Comparison of ENCODE assay signal across 28 cellular contexts in the genomic region with DNA sequence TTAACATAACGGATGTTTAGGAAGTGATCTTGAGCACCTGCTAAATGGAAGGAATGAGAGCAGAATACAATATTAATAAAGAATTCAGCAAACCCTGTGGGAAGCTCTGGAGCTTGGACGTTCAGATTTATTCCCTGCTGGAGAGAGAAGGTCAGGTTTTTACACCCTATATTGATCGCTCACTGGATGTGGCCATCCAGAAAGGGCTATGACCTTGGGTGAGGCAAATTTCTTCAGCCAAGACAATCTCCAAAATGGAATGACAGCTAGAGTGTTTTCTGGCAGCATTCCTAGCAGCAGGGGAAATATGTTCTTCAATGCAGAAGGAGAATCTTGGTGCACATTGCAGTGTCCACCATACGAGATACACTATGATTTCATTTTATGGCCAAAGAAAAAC.
"Had no signal": no experiment of that assay in that cellular context is flagged by ENCODE, and none has a peak within 500 bp of the region (broad histone marks: within the 10 kb centered on the region; RNA-seq: fewer than 3 reads in every experiment).

No MANE protein-coding gene starts in this region.

- H3K27ac ChIP-seq: left lung, neutrophil, ovary, right atrium auricular region, skin epidermis, stomach, testis, thyroid gland, transverse colon, upper lobe of left lung, vagina had no signal

- H3K36me3 Mint-ChIP-seq: naive thymus-derived CD4-positive, alpha-beta T cell; natural killer cell treated with Interleukin-12 subunit alpha and Interleukin-12 subunit beta and Interleukin-15 and Interleukin-18, amount 100 ng/mL, for 72 hours; stimulated activated naive B cell treated with anti-CD40 and anti-IgM and Interleukin-4, amounts not matched to agents 10 μg/mL and 1 μg/mL and 100 μg/mL, for 72 hours had no signal

- H3K36me3 ChIP-seq: left lung, neutrophil, ovary, right atrium auricular region, stomach, thyroid gland, transverse colon, upper lobe of left lung, vagina had no signal

- H3K4me3 Mint-ChIP-seq: naive thymus-derived CD4-positive, alpha-beta T cell; natural killer cell treated with Interleukin-12 subunit alpha and Interleukin-12 subunit beta and Interleukin-15 and Interleukin-18, amount 100 ng/mL, for 72 hours; stimulated activated naive B cell treated with anti-CD40 and anti-IgM and Interleukin-4, amounts not matched to agents 10 μg/mL and 1 μg/mL and 100 μg/mL, for 72 hours had no signal

- H3K27me3 Mint-ChIP-seq: natural killer cell treated with Interleukin-12 subunit alpha and Interleukin-12 subunit beta and Interleukin-15 and Interleukin-18, amount 100 ng/mL, for 72 hours; progenitor cell of endocrine pancreas had no signal

- H3K4me1 Mint-ChIP-seq: naive thymus-derived CD4-positive, alpha-beta T cell; stimulated activated naive B cell treated with anti-CD40 and anti-IgM and Interleukin-4, amounts not matched to agents 10 μg/mL and 1 μg/mL and 100 μg/mL, for 72 hours had no signal

- H3K27me3 ChIP-seq: left lung, neutrophil, ovary, right atrium auricular region, stomach, testis, thyroid gland, transverse colon, upper lobe of left lung, vagina had no signal

- H3K27ac Mint-ChIP-seq: natural killer cell treated with Interleukin-12 subunit alpha and Interleukin-12 subunit beta and Interleukin-15 and Interleukin-18, amount 100 ng/mL, for 72 hours; progenitor cell of endocrine pancreas; stimulated activated naive B cell treated with anti-CD40 and anti-IgM and Interleukin-4, amounts not matched to agents 10 μg/mL and 1 μg/mL and 100 μg/mL, for 72 hours had no signal

- ATAC-seq: left cardiac atrium; left lung; mucosa of descending colon; naive thymus-derived CD4-positive, alpha-beta T cell; natural killer cell treated with Interleukin-12 subunit alpha and Interleukin-12 subunit beta and Interleukin-15 and Interleukin-18, amount 100 ng/mL, for 72 hours; sciatic nerve; stimulated activated naive B cell treated with anti-CD40 and anti-IgM and Interleukin-4, amounts not matched to agents 10 μg/mL and 1 μg/mL and 100 μg/mL, for 72 hours; stimulated activated naive CD8-positive, alpha-beta T cell treated with anti-CD3 and anti-CD28 coated beads, Interleukin-15, Interleukin-2, amounts not matched to agents 100 U/mL and 50 U/mL, for 24 hours had no signal

- H3K9me3 ChIP-seq: left lung, mucosa of descending colon, neutrophil, ovary, right atrium auricular region, stomach, testis, thyroid gland, transverse colon, upper lobe of left lung, vagina had no signal

- H3K9me3 Mint-ChIP-seq: naive thymus-derived CD4-positive, alpha-beta T cell; stimulated activated naive B cell treated with anti-CD40 and anti-IgM and Interleukin-4, amounts not matched to agents 10 μg/mL and 1 μg/mL and 100 μg/mL, for 72 hours had no signal

- H3K4me1 ChIP-seq: left lung, right atrium auricular region, stomach, testis, transverse colon, upper lobe of left lung, vagina had no signal

- DNase-seq: hippocampal formation; kidney glomerular epithelial cell; left cardiac atrium; left lung; midbrain; mucosa of descending colon; naive thymus-derived CD4-positive, alpha-beta T cell; occipital lobe; ovary; stimulated activated CD4-positive, alpha-beta T cell treated with anti-CD3 and anti-CD28 coated beads, Interleukin-12 subunit alpha, Interleukin-12 subunit beta, amount 100 ng/mL, for 4 hours; stimulated activated CD4-positive, alpha-beta T cell treated with anti-CD3 and anti-CD28 coated beads, Interleukin-15, amount 100 ng/mL, for 24 hours; stimulated activated CD4-positive, alpha-beta T cell treated with anti-CD3 and anti-CD28 coated beads, Interleukin-2, amount 100 ng/mL, for 24 hours; stimulated activated CD4-positive, alpha-beta T cell treated with anti-CD3 and anti-CD28 coated beads, Interleukin-4, amount 100 ng/mL, for 1 hour; stimulated activated naive B cell treated with anti-CD40 and anti-IgM and Interleukin-4, amounts not matched to agents 10 μg/mL and 1 μg/mL and 100 μg/mL, for 72 hours; stimulated activated naive CD8-positive, alpha-beta T cell treated with anti-CD3 and anti-CD28 coated beads, Interleukin-15, Interleukin-2, amounts not matched to agents 100 U/mL and 50 U/mL, for 24 hours; stomach; testis; thyroid gland; transverse colon; upper lobe of left lung had no signal

- H3K4me3 ChIP-seq: left lung, lung, mucosa of descending colon, ovary, right atrium auricular region, skin epidermis, stomach, testis, thyroid gland, transverse colon, upper lobe of left lung, vagina had no signal
